ENCODE assay signal across 13 cellular contexts in the genomic region with DNA sequence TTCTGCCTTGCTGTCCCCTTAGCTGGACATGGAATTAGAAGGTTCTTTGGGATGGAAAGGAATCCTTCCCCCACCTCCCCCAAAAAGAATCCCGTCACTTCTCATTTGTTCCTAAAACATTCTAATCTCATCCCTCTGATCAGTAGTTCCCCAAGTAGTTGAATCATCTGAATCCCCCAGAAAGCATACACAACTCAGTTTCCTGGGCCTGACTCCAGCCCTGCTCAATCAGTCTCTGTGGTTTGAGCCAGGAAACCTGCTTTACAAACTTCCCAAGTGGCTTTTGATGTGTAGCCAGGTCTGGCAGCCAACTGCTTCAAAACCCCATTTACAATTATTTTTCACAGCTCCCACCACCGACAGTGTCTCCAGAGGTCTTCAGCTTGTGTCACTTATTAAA. TPM values are rescaled to one million over a fixed set of nuclear protein-coding genes. Genes with fewer than 3 reads are reported as not detected.
A peak's percentile ranks its signal among the peaks of the same experiment; 100 is the strongest.
DNase-seq lines count a peak whose midpoint lies in the region; ATAC-seq and TF ChIP-seq lines count a peak whose summit lies in the region.
"Had no signal": no experiment of that assay in that cellular context is flagged by ENCODE, and none has a peak within 500 bp of the region (broad histone marks: within the 10 kb centered on the region; RNA-seq: fewer than 3 reads in every experiment).

No MANE protein-coding gene starts in this region.

- H3K4me1 ChIP-seq in breast epithelium (peaks cover 0 to 8% of the 10 kb centered on the region in 2 donors), lung (ENCODE audit: control insufficient read depth in 2 of 2, insufficient read depth in 2 of 2, low read length in 2 of 2) (no peaks in the 10 kb centered on the region), HAP-1 (peaks cover 4% of the 10 kb centered on the region; the same call in 1 of the 2 replicates)
- H3K4me1 ChIP-seq: SJCRH30 had no signal

- no peaks in the 10 kb centered on the region for H3K4me1 Mint-ChIP-seq in MCF 10A (ENCODE audit: insufficient read depth, unreplicated experiment)

- H3K36me3 ChIP-seq in breast epithelium, result no peaks in the 10 kb centered on the region
- H3K36me3 ChIP-seq in brain microvascular endothelial cell (replicated peaks), result no peaks in the 10 kb centered on the region
- H3K36me3 ChIP-seq in lung (ENCODE audit: control insufficient read depth in 2 of 2, insufficient read depth in 2 of 2, low read length in 2 of 2), result peaks cover 0 to 7% of the 10 kb centered on the region in 2 donors
- peaks cover 17% of the 10 kb centered on the region for H3K36me3 ChIP-seq in HAP-1 (replicated peaks)

- no peaks in the 10 kb centered on the region for H3K27me3 Mint-ChIP-seq in MCF 10A (ENCODE audit: insufficient read depth, unreplicated experiment)

- BruUV-seq in MCF 10A (replicated peaks; lab: Mats Ljungman, UMichigan), result no TSS peak

- H3K4me3 Mint-ChIP-seq in MCF 10A (ENCODE audit: unreplicated experiment), result no peak overlapping the region
- H3K4me3 Mint-ChIP-seq: natural killer cell had no signal

- peaks cover 25% of the 10 kb centered on the region for H3K36me3 Mint-ChIP-seq in MCF 10A (ENCODE audit: insufficient read depth, unreplicated experiment)
- H3K36me3 Mint-ChIP-seq: natural killer cell had no signal

- in situ Hi-C loops in brain microvascular endothelial cell (cut with HindIII; ENCODE audit: low pct_ligation_motif_present, low sequenced_read_pairs), result no loop called here
- in situ Hi-C loops in HAP-1 (cut with MboI; ENCODE audit: low sequenced_read_pairs), result loop anchor here (25.0 kb wide), 1 partner anchor 429 kb away; no protein-coding TSS in a partner anchor

- CTCF ChIA-PET in MCF 10A (lab: Yijun Ruan, JAX), result interaction anchor here (0.5 to 7.1 kb wide), 39 partner anchors 8 to 1812 kb away, joined by 3 to 113 read pairs (median 6); a partner anchor contains a TSS

- TF ChIP-seq POLR2A in breast epithelium (IDR thresholded peaks at IDR 0.05), result no peak

- ATAC-seq in lung (ENCODE audit: insufficient read depth, low FRiP score) (no peak), GM19452 (IDR thresholded peaks at IDR 0.05; ENCODE audit: unreplicated experiment) (no peak)

- H3K27ac ChIP-seq in breast epithelium (peak overlapping the region; percentile 8 to 29), brain microvascular endothelial cell (peak overlapping the region; percentile 43), lung (ENCODE audit: low read depth in 1 of 2, low read length in 1 of 2) (peak overlapping the region in 1 of 2 donors; percentile 39)
- H3K27ac ChIP-seq: SJCRH30, spleen, tibial artery had no signal

- H3K27me3 ChIP-seq in breast epithelium, result no peaks in the 10 kb centered on the region
- H3K27me3 ChIP-seq in brain microvascular endothelial cell (replicated peaks), result no peaks in the 10 kb centered on the region
- H3K27me3 ChIP-seq in lung (ENCODE audit: control insufficient read depth, insufficient read depth), result no peaks in the 10 kb centered on the region
- no peaks in the 10 kb centered on the region for H3K27me3 ChIP-seq in HAP-1 (ENCODE audit: low read depth)
- H3K27me3 ChIP-seq: ascending aorta, SJCRH30, tibial artery had no signal

- WGBS in lung, 2 donors, result 9 to 13% methylated on average over 2 of the region's 2 CpGs

- POLR2A ChIA-PET in MCF 10A (lab: Yijun Ruan, JAX), result interaction anchor here (0.7 to 1.9 kb wide), 5 partner anchors 10 to 246 kb away, joined by 3 to 11 read pairs (median 4); no protein-coding TSS in a partner anchor

- no peak overlapping the region for H3K4me3 ChIP-seq in breast epithelium
- no peak overlapping the region for H3K4me3 ChIP-seq in brain microvascular endothelial cell (ENCODE audit: low read depth, low read length)
- no peak overlapping the region for H3K4me3 ChIP-seq in lung
- no peak overlapping the region for H3K4me3 ChIP-seq in HAP-1
- H3K4me3 ChIP-seq: ascending aorta, SJCRH30, spleen, tibial artery had no signal

- no peaks in the 10 kb centered on the region for H3K9me3 Mint-ChIP-seq in MCF 10A (ENCODE audit: unreplicated experiment)
- H3K9me3 Mint-ChIP-seq: natural killer cell had no signal

- H3K9me3 ChIP-seq in breast epithelium, result no peaks in the 10 kb centered on the region
- no peaks in the 10 kb centered on the region for H3K9me3 ChIP-seq in lung (ENCODE audit: control insufficient read depth in 2 of 2, insufficient read depth in 1 of 2, low read length in 1 of 2)
- no peaks in the 10 kb centered on the region for H3K9me3 ChIP-seq in HAP-1
- H3K9me3 ChIP-seq: ascending aorta, SJCRH30, spleen, tibial artery had no signal

- intact Hi-C loops in breast epithelium (cut with DNase I; ENCODE audit: low total_unique reads), result loop anchor here (1.0 to 10.0 kb wide), 2 partner anchors 11 to 187 kb away; no protein-coding TSS in a partner anchor
- intact Hi-C loops in MCF 10A (cut with micrococcal nuclease), result loop anchor here (5.0 kb wide), 1 partner anchor 111 kb away; no protein-coding TSS in a partner anchor

- DNase-seq in breast epithelium (ENCODE audit: low spot score in 2 of 2) (no peak), MCF 10A (ENCODE audit: unreplicated experiment) (no peak), brain microvascular endothelial cell (peak; percentile 47), lung (ENCODE audit: low spot score) (peak; percentile 36), cortex of kidney (lab: John Stamatoyannopoulos, UW) (no peak), HAP-1 (ENCODE audit: low spot score in 2 of 2) (no peak), hepatic stellate cell (ENCODE audit: low spot score) (no peak)
- DNase-seq: spleen had no signal

- TF ChIP-seq CTCF in breast epithelium (IDR thresholded peaks at IDR 0.05) (no peak), MCF 10A (IDR thresholded peaks at IDR 0.05; ENCODE audit: unreplicated experiment) (no peak), brain microvascular endothelial cell (IDR thresholded peaks at IDR 0.05; ENCODE audit: low read depth, low read length, missing control alignments) (no peak), lung (IDR thresholded peaks at IDR 0.05; ENCODE audit: control extremely low read depth, extremely low read depth) (no peak)

- H3K27ac Mint-ChIP-seq in MCF 10A (ENCODE audit: low read depth, unreplicated experiment), result no peak overlapping the region
- H3K27ac Mint-ChIP-seq: natural killer cell had no signal

RNA-seq across cellular contexts. Expression of a gene that starts 20.2 kb away (rescaled TPM):
- under 1 TPM in 1 of 3 donors, not detected in 2; 0.73 TPM for total RNA-seq in breast epithelium
- not detected in 2 replicates for total RNA-seq in MCF 10A (2022)
- total RNA-seq in lung, result not detected
- polyA plus RNA-seq in lung, result under 1 TPM; 0.07 to 0.30 TPM
- total RNA-seq: ascending aorta, natural killer cell, SJCRH30, spleen had no signal
- polyA plus RNA-seq: spleen had no signal

RNA-seq across cellular contexts. Expression of a gene that starts 31.4 kb away (rescaled TPM):
- total RNA-seq in breast epithelium (10 to 100 TPM in 2 of 3 donors, 1 to 10 TPM in 1; 9.5 to 13.6 (median 13.5) TPM), MCF 10A (2022) (3.6 and 4.2 TPM in 2 replicates), lung (10 to 100 TPM; 15.7 to 27.5 TPM)
- polyA plus RNA-seq in lung, result 10 to 100 TPM in 1 of 2 donors, 1 to 10 TPM in 1; 8.8 to 24.4 TPM

Comparison
In these comparisons a context has a peak if more than half of its experiments do, and no peak if none do; other contexts are left out.
1. DNase-seq: peak in brain microvascular endothelial cell (single experiment) and lung (single experiment); none in breast epithelium (0 of 2), MCF 10A (single experiment), cortex of kidney (single experiment), HAP-1 (0 of 2) and hepatic stellate cell (single experiment).